In genomic region chr1:167373398-167373797, GRCh38 we compare ENCODE assay signal across 21 cellular contexts.
DNase-seq lines count a peak whose midpoint lies in the region; ATAC-seq and TF ChIP-seq lines count a peak whose summit lies in the region.
"Had no signal": no experiment of that assay in that cellular context is flagged by ENCODE, and none has a peak within 500 bp of the region (broad histone marks: within the 10 kb centered on the region; RNA-seq: fewer than 3 reads in every experiment).

No MANE protein-coding gene starts in this region.

- H4K20me1 ChIP-seq in SK-N-SH (ENCODE audit: insufficient read depth) = no peaks in the 10 kb centered on the region

- H3K9me3 ChIP-seq in SK-N-SH = no peaks in the 10 kb centered on the region
- H3K9me3 ChIP-seq: pancreas had no signal

- TF ChIP-seq EP300 in SK-N-SH (IDR thresholded peaks at IDR 0.05; ENCODE audit: borderline replicate concordance in 1 of 2, low read depth in 1 of 2, low read length in 1 of 2) = peak in 1 of 2 experiments; percentile 66; a peak in 2 of 4 replicates

- H3F3A ChIP-seq in SK-N-SH (replicated peaks; ENCODE audit: insufficient read depth) = peaks cover 10% of the 10 kb centered on the region

- H3K27ac ChIP-seq in SK-N-SH (ENCODE audit: low read depth in 2 of 2, low read length in 1 of 2) = peak overlapping the region in 1 of 2 experiments; percentile 78; a peak in 2 of 4 replicates
- H3K27ac ChIP-seq: 22Rv1, C4-2B, pancreas, RWPE1 had no signal

- no peak overlapping the region for H3K9ac ChIP-seq in SK-N-SH

- no peaks in the 10 kb centered on the region for H3K79me2 ChIP-seq in SK-N-SH (ENCODE audit: insufficient read depth)

- H3K4me3 ChIP-seq in SK-N-SH (ENCODE audit: low read depth in 2 of 2, low read length in 1 of 2) (no peak overlapping the region; a peak in 1 of 4 replicates), fibroblast of the aortic adventitia (ENCODE audit: low read depth, low read length) (no peak overlapping the region)
- H3K4me3 ChIP-seq: pancreas had no signal

- no peak overlapping the region for H2AFZ ChIP-seq in SK-N-SH (ENCODE audit: low read depth)

- 68% methylated on average over 1 of the region's 1 CpG for WGBS in SK-N-SH (ENCODE audit: low lambda C conversion rate)

- no peaks in the 10 kb centered on the region for H3K27me3 ChIP-seq in SK-N-SH (ENCODE audit: insufficient read depth)
- H3K27me3 ChIP-seq: pancreas had no signal

- H3K9me2 ChIP-seq in SK-N-SH = no peaks in the 10 kb centered on the region

- CTCF ChIA-PET in SK-N-SH (lab: Yijun Ruan, JAX) = interaction anchor here (0.7 to 5.1 kb wide), 19 partner anchors 11 to 463 kb away, joined by 3 to 32 read pairs (median 4); no protein-coding TSS in a partner anchor

- no peak for DNase-seq in Right ventricle myocardium inferior (ENCODE audit: missing footprints)
- DNase-seq in cardiac septum (ENCODE audit: low spot score) = no peak
- peak; percentile 65 for DNase-seq in SK-N-SH
- DNase-seq in fibroblast of the aortic adventitia (ENCODE audit: low read depth) = peak; percentile 89
- DNase-seq in stromal cell of bone marrow (ENCODE audit: low read depth) = peak; percentile 35
- no peak for DNase-seq in activated naive CD4-positive, alpha-beta T cell (lab: John Stamatoyannopoulos, UW)
- no peak for DNase-seq in NOMO-1 (lab: John Stamatoyannopoulos, UW; ENCODE audit: unreplicated experiment in 2 of 2)
- DNase-seq: hippocampal formation; KBM-7; naive thymus-derived CD8-positive, alpha-beta T cell; NCI-H1092; NCI-H2081; NCI-H446; pancreas; stimulated activated CD4-positive, alpha-beta T cell treated with anti-CD3 and anti-CD28 coated beads, Interleukin-15, amount 100 ng/mL, for 24 hours; substantia nigra had no signal

- TF ChIP-seq RAD21 in SK-N-SH (IDR thresholded peaks at IDR 0.05; ENCODE audit: low read length) = no peak; the same call in 1 of the 2 replicates

- H3K4me1 ChIP-seq in SK-N-SH (ENCODE audit: control insufficient read depth in 1 of 2, insufficient read depth in 2 of 2, low read depth in 1 of 2, low read length in 1 of 2) = peaks cover 0 to 7% of the 10 kb centered on the region in 2 experiments; a peak in 2 of 4 replicates
- H3K4me1 ChIP-seq: pancreas had no signal

- H3K4me2 ChIP-seq in SK-N-SH = no peak overlapping the region

- peak; percentile 70 for ATAC-seq in Right ventricle myocardium inferior
- no peak for ATAC-seq in HG03135 (IDR thresholded peaks at IDR 0.05; ENCODE audit: unreplicated experiment)
- ATAC-seq: naive thymus-derived CD8-positive, alpha-beta T cell; sciatic nerve had no signal

- POLR2A ChIA-PET in SK-N-SH (lab: Yijun Ruan, JAX) = interaction anchor here (1.5 kb wide), 1 partner anchor 59 kb away, joined by 3 read pairs; no protein-coding TSS in a partner anchor

- no peak for TF ChIP-seq CTCF in SK-N-SH (IDR thresholded peaks at IDR 0.05)
- no peak for TF ChIP-seq CTCF in fibroblast of the aortic adventitia (IDR thresholded peaks at IDR 0.05; ENCODE audit: insufficient read depth, low read length)

- H3K36me3 ChIP-seq in SK-N-SH (replicated peaks in 1 of 2; ENCODE audit: control insufficient read depth in 1 of 2, insufficient read depth in 2 of 2, low read length in 1 of 2) = peaks cover 19 to 21% of the 10 kb centered on the region in 2 experiments
- H3K36me3 ChIP-seq: pancreas had no signal

- intact Hi-C loops in Right ventricle myocardium inferior (cut with DNase I) (no loop called here), cardiac septum (cut with DNase I) (no loop called here)

TF ChIP-seq in SK-N-SH, 30 proteins besides CTCF, POLR2A, EP300 and RAD21:
- TF ChIP-seq SIN3A (IDR thresholded peaks at IDR 0.05; ENCODE audit: borderline replicate concordance, low read depth, low read length) (no peak), REST (IDR thresholded peaks at IDR 0.05; ENCODE audit: low read depth, low read length) (no peak), TEAD4 (IDR thresholded peaks at IDR 0.05; ENCODE audit: borderline replicate concordance, insufficient read depth) (no peak), USF2 (IDR thresholded peaks at IDR 0.05; ENCODE audit: borderline replicate concordance, low read depth, low read length) (no peak), RCOR1 (IDR thresholded peaks at IDR 0.05; ENCODE audit: low read length) (peak; percentile 58), YY1 (IDR thresholded peaks at IDR 0.05; ENCODE audit: low read depth) (no peak), MXI1 (IDR thresholded peaks at IDR 0.05; ENCODE audit: low read depth, low read length) (no peak; the same call in 1 of the 2 replicates), POLR2AphosphoS5 (IDR thresholded peaks at IDR 0.05; ENCODE audit: low read depth, low read length) (0 out of 2 replicates have a peak, but pooled peaks have one; percentile 18), MAX (IDR thresholded peaks at IDR 0.05; ENCODE audit: low read depth) (no peak), IRF3 (IDR thresholded peaks at IDR 0.05; ENCODE audit: low read depth, low read length) (no peak), GATA2 (CRISPR knock-in tag; IDR thresholded peaks at IDR 0.05) (peak; percentile 63), JUND (IDR thresholded peaks at IDR 0.05) (no peak), RFX5 (IDR thresholded peaks at IDR 0.05; ENCODE audit: low read length) (peak; percentile 29; the same call in 1 of the 2 replicates), ELF1 (IDR thresholded peaks at IDR 0.05) (no peak), PBX3 (IDR thresholded peaks at IDR 0.05) (peak; percentile 20; the same call in 1 of the 2 replicates), GABPA (IDR thresholded peaks at IDR 0.05; ENCODE audit: low read depth) (no peak), TCF12 (IDR thresholded peaks at IDR 0.05) (peak; percentile 75)
TF ChIP-seq in SK-N-SH: peak in this region for 6.

Comparison
In these comparisons a context has a peak if more than half of its experiments do, and no peak if none do; other contexts are left out.
1. DNase-seq: peak in SK-N-SH (single experiment), fibroblast of the aortic adventitia (single experiment) and stromal cell of bone marrow (single experiment); none in Right ventricle myocardium inferior (single experiment), cardiac septum (single experiment), activated naive CD4-positive, alpha-beta T cell (0 of 4) and NOMO-1 (0 of 2).